Comparison of ENCODE assay signal across 9 cellular contexts in genomic region chr2:121283670-121284245, GRCh38. TPM values are rescaled to one million over a fixed set of nuclear protein-coding genes. Genes with fewer than 3 reads are reported as not detected.
A peak's percentile ranks its signal among the peaks of the same experiment; 100 is the strongest.
DNase-seq lines count a peak whose midpoint lies in the region; ATAC-seq, FAIRE-seq and TF ChIP-seq lines count a peak whose summit lies in the region.
"Had no signal": no experiment of that assay in that cellular context is flagged by ENCODE, and none has a peak within 500 bp of the region (broad histone marks: within the 10 kb centered on the region; RNA-seq: fewer than 3 reads in every experiment).

No MANE protein-coding gene starts in this region.

- CTCF ChIA-PET in K562 (lab: Yijun Ruan, JAX; ENCODE audit: low intra/inter-chr PET ratio): no interaction called here

- H3K4me3 ChIP-seq in K562 (peak overlapping the region; percentile 41; the same call in 1 of the 2 replicates), mucosa of descending colon (peak overlapping the region; percentile 72)

- ATAC-seq in K562 (0 out of 3 replicates have a peak, but pooled peaks have one; percentile 19), mucosa of descending colon (no peak)

- POLR2A ChIA-PET in K562 (lab: Yijun Ruan, JAX): no interaction called here

- no peak for TF ChIP-seq CTCF in H9 (conservative IDR thresholded peaks at IDR 0.05)
- no peak for TF ChIP-seq CTCF in K562 (IDR thresholded peaks at IDR 0.05 in 2 of 3, conservative IDR thresholded peaks at IDR 0.05 in 1 of 3; ENCODE audit: insufficient read depth in 2 of 3, low read depth in 1 of 3, low read length in 3 of 3)
- no peak for TF ChIP-seq CTCF in mucosa of descending colon (IDR thresholded peaks at IDR 0.05)

- H3K27me3 Mint-ChIP-seq in H9 (ENCODE audit: low read depth): peaks cover 53% of the 10 kb centered on the region

- H3K56ac ChIP-seq in H9 (ENCODE audit: insufficient read length, low read depth, low read length): no peak overlapping the region

- H2BK120ac ChIP-seq in H9 (ENCODE audit: low read depth, low read length, poor library complexity, severe bottlenecking): no peak overlapping the region

- H3K9me1 ChIP-seq in K562 (ENCODE audit: control insufficient read depth, insufficient read depth, low read length): no peaks in the 10 kb centered on the region

- H3K27ac Mint-ChIP-seq in H9: no peak overlapping the region

- H3K79me1 ChIP-seq in H9 (ENCODE audit: insufficient read depth, low read depth, low read length, poor library complexity, severe bottlenecking): no peaks in the 10 kb centered on the region

- no peak overlapping the region for H3K14ac ChIP-seq in H9 (ENCODE audit: insufficient read depth, low read length)

- H3K23me2 ChIP-seq in H9 (ENCODE audit: insufficient read length, low read depth, low read length, poor library complexity, severe bottlenecking): peaks cover 3% of the 10 kb centered on the region

- H2AK5ac ChIP-seq in H9 (ENCODE audit: insufficient read length, low read length): no peak overlapping the region

- H3K9ac ChIP-seq in H9 (ENCODE audit: extremely low read depth, insufficient read length, low read length): no peak overlapping the region
- no peak overlapping the region for H3K9ac ChIP-seq in K562 (ENCODE audit: insufficient read depth in 1 of 2, low read depth in 2 of 2, low read length in 2 of 2)

- no peak overlapping the region for H2BK15ac ChIP-seq in H9 (ENCODE audit: low read depth, low read length)

- TF ChIP-seq EP300 in K562 (IDR thresholded peaks at IDR 0.05; ENCODE audit: low read length): no peak

- H3K4me1 Mint-ChIP-seq in H9: peaks cover 7 to 10% of the 10 kb centered on the region in 2 experiments

- in situ Hi-C loops in K562 (cut with MboI): no loop called here

- H3K23ac ChIP-seq in H9 (ENCODE audit: insufficient read length, low read depth, low read length): no peak overlapping the region

- H3K36me3 ChIP-seq in K562 (ENCODE audit: control insufficient read depth, insufficient read depth, low read length) (no peaks in the 10 kb centered on the region), mucosa of descending colon (ENCODE audit: low read depth) (no peaks in the 10 kb centered on the region)

- H3K4me3 Mint-ChIP-seq in H9: peak overlapping the region; percentile 65 to 86

- H3K4me2 ChIP-seq in H9 (ENCODE audit: insufficient read depth, insufficient read length, low read length): peak overlapping the region; percentile 29
- H3K4me2 ChIP-seq in K562 (ENCODE audit: insufficient read depth, low read length): no peak overlapping the region

- no peak overlapping the region for H3K27ac ChIP-seq in H9 (ENCODE audit: insufficient read length, low read depth, low read length)
- no peak overlapping the region for H3K27ac ChIP-seq in K562 (ENCODE audit: extremely low read depth, low read depth, low read length)

- H4K5ac ChIP-seq in H9 (ENCODE audit: insufficient read length, low read depth, low read length): no peak overlapping the region

- H4K20me1 ChIP-seq in H9 (ENCODE audit: control insufficient read depth, insufficient read depth, insufficient read length) (no peaks in the 10 kb centered on the region), K562 (replicated peaks; ENCODE audit: control insufficient read depth, insufficient read depth, low read length) (0 out of 2 replicates have a peak, but pooled peaks cover 3% of the 10 kb centered on the region)

- no peak overlapping the region for H4K91ac ChIP-seq in H9 (ENCODE audit: insufficient read length, low read depth, low read length)

- no peak overlapping the region for H3K4ac ChIP-seq in H9 (ENCODE audit: low read depth, low read length)

- H2AFZ ChIP-seq in H9 (ENCODE audit: low read length): no peak overlapping the region
- no peak overlapping the region for H2AFZ ChIP-seq in K562 (ENCODE audit: low read depth, low read length)

- no peak overlapping the region for H2BK5ac ChIP-seq in H9 (ENCODE audit: insufficient read length, low read length)

- BruUV-seq in K562 (replicated peaks; lab: Mats Ljungman, UMichigan): no TSS peak

- intact Hi-C loops in K562 (cut with micrococcal nuclease) (no loop called here), mucosa of descending colon (cut with DNase I, micrococcal nuclease) (no loop called here)

- whole genome bisulfite sequencing in H9 (ENCODE audit: extremely low coverage, insufficient read length, low lambda C conversion rate): no CpG with 5 or more reads among the region's 6 CpGs
- WGBS in K562 (ENCODE audit: insufficient coverage, low coverage, missing lambda C conversion rate): 12% methylated on average over 6 of the region's 6 CpGs

- H3K4me1 ChIP-seq in H9 (ENCODE audit: insufficient read depth, low read length) (no peaks in the 10 kb centered on the region), K562 (replicated peaks in 1 of 2; ENCODE audit: control insufficient read depth in 2 of 2, insufficient read depth in 2 of 2, low read length in 2 of 2) (peaks cover 0 to 18% of the 10 kb centered on the region in 2 experiments; a peak in 3 of 5 replicates), mucosa of descending colon (ENCODE audit: low read depth) (no peaks in the 10 kb centered on the region)

- no peak overlapping the region for H2BK20ac ChIP-seq in H9 (ENCODE audit: low read depth, low read length, poor library complexity, severe bottlenecking)

- no peak for TF ChIP-seq RAD21 in K562 (CRISPR knock-in tag; conservative IDR thresholded peaks at IDR 0.05 in 1 of 2, IDR thresholded peaks at IDR 0.05 in 1 of 2)

- H3K79me2 ChIP-seq in H9 (ENCODE audit: insufficient read depth, low read length) (no peaks in the 10 kb centered on the region), K562 (ENCODE audit: control insufficient read depth, insufficient read depth, low read length) (no peaks in the 10 kb centered on the region)

- DNase-seq in AG08396 (ENCODE audit: low spot score) (peak; percentile 28), H9 (no peak), K562 (ENCODE audit: extremely low read depth in 1 of 4, low spot score in 3 of 4) (no peak), mucosa of descending colon (no peak), globus pallidus (ENCODE audit: low spot score) (no peak), NCI-H2171 treated with DMSO at 0.1 percent for 48 hours (lab: John Stamatoyannopoulos, UW) (no peak), hypothalamus (lab: John Stamatoyannopoulos, UW) (no peak), SW 1271 (lab: John Stamatoyannopoulos, UW) (no peak)

- H3T11ph ChIP-seq in H9 (ENCODE audit: low read length): no peak overlapping the region

- H3K27me3 ChIP-seq in H9 (ENCODE audit: insufficient read depth, low read length): peaks cover 10% of the 10 kb centered on the region; the same call in 1 of the 2 replicates
- peaks cover 11 to 52% of the 10 kb centered on the region in 2 experiments; a peak in 3 of 5 replicates for H3K27me3 ChIP-seq in K562 (ENCODE audit: control insufficient read depth in 2 of 2, insufficient read depth in 2 of 2, low read length in 2 of 2)
- H3K27me3 ChIP-seq: body of pancreas had no signal

- H3K9me3 ChIP-seq in H9 (ENCODE audit: control insufficient read depth, low read depth, low read length) (no peaks in the 10 kb centered on the region), K562 (replicated peaks; ENCODE audit: control insufficient read depth, insufficient read depth, low read depth, low read length) (no peaks in the 10 kb centered on the region), mucosa of descending colon (no peaks in the 10 kb centered on the region)
- H3K9me3 ChIP-seq: body of pancreas had no signal

- no peak overlapping the region for H3K18ac ChIP-seq in H9 (ENCODE audit: insufficient read length, low read depth, low read length)

- FAIRE-seq in K562 (lab: Jason Lieb, UNC): peak; percentile 29

- no peaks in the 10 kb centered on the region for H3K36me3 Mint-ChIP-seq in H9 (ENCODE audit: insufficient read depth in 1 of 3, low read depth in 3 of 3)

- no peak for TF ChIP-seq POLR2A in K562 (conservative IDR thresholded peaks at IDR 0.05)

- no peak overlapping the region for H4K8ac ChIP-seq in H9 (replicated peaks; ENCODE audit: insufficient read length, low read depth, low read length)

- H3K9me3 Mint-ChIP-seq in H9: peaks cover 0 to 3% of the 10 kb centered on the region in 2 experiments; a peak in 1 of 5 replicates

- H2BK12ac ChIP-seq in H9 (ENCODE audit: insufficient read length, low read depth, low read length): no peak overlapping the region

TF ChIP-seq in K562, 482 proteins besides CTCF, POLR2A, EP300 and RAD21:
- peak; percentile 30; the same call in 1 of the 2 replicates for TF ChIP-seq JUND (IDR thresholded peaks at IDR 0.05; ENCODE audit: borderline replicate concordance, low read depth, low read length)
- TF ChIP-seq JUND (tag; IDR thresholded peaks at IDR 0.05; ENCODE audit: borderline replicate concordance, low read depth, low read length): peak; percentile 19; the same call in 1 of the 3 replicates
- TF ChIP-seq GABPB2 (CRISPR knock-in tag; conservative IDR thresholded peaks at IDR 0.05): no peak
- TF ChIP-seq CREM (IDR thresholded peaks at IDR 0.05; ENCODE audit: low read depth): 0 out of 2 replicates have a peak, but pooled peaks have one; percentile 20

RNA-seq across cellular contexts. Expression of gene TFCP2L1, which starts 1.2 kb away (rescaled TPM):
- total RNA-seq in H9 (2021) (1.8 and 1.9 TPM in 2 replicates), K562 (2014; rRNA removed) (0.45 and 0.49 TPM in 2 replicates), K562 (2014; rRNA removed; fragmentation: Illumina TruSeq; extraction: Trizol) (0.44 and 0.45 TPM in 2 replicates), K562 (2015; rRNA removed; fragmentation: Illumina TruSeq; extraction: Trizol) (0.34 and 0.36 TPM in 2 replicates), K562 (2021) (1.00 and 1.1 TPM in 2 replicates), mucosa of descending colon (100 to 1,000 TPM in 2 of 3 donors, 10 to 100 TPM in 1; 46.9 to 111 (median 107) TPM)
- 0.83 and 0.92 TPM in 2 replicates for total RNA-seq in K562 (2011; cell fraction: chromatin; rRNA removed; ENCODE audit: low replicate concordance)
- 0.33 and 0.53 TPM in 2 replicates for total RNA-seq in K562 (2011; cell fraction: nucleolus; rRNA removed)
- total RNA-seq in K562 (2011; cell fraction: nucleoplasm; rRNA removed): 0.73 and 1.1 TPM in 2 replicates
- polyA plus RNA-seq in K562 (2011; rRNA removed) (0.26 and 0.54 TPM in 2 replicates), K562 (2014; fragmentation: Illumina TruSeq; extraction: Trizol) (0.51 and 0.58 TPM in 2 replicates), K562 (2014; fragmentation: Nextera tagmentation; extraction: Ambion mirVana) (under 1 TPM; 0.08 to 0.15 TPM), K562 (2014; rRNA removed) (0.42 and 0.74 TPM in 2 replicates)
- 0.56 and 1.3 TPM in 2 replicates for polyA plus RNA-seq in K562 (2011; cell fraction: cytosol; rRNA removed)
- 0.87 and 1.6 TPM in 2 replicates for polyA plus RNA-seq in K562 (2011; cell fraction: nucleus; rRNA removed)
- 0.27 and 1.2 TPM in 2 replicates for polyA plus RNA-seq in K562 (2012)
- polyA minus RNA-seq in K562 (2011; rRNA and poly(A)+ RNA removed): 0.51 and 0.74 TPM in 2 replicates
- 0.48 and 0.73 TPM in 2 replicates for polyA minus RNA-seq in K562 (2011; cell fraction: cytosol; rRNA and poly(A)+ RNA removed)
- 0.22 and 0.27 TPM in 2 replicates for polyA minus RNA-seq in K562 (2011; cell fraction: nucleus; rRNA and poly(A)+ RNA removed)

Comparison
In these comparisons a context has a peak if more than half of its experiments do, and no peak if none do; other contexts are left out.
1. RNA of gene TFCP2L1, which starts 1.2 kb away (total RNA-seq): 46.9 to 111 TPM in mucosa of descending colon; 1.8 to 1.9 TPM in H9 and 0.33 to 1.1 TPM in K562; every median in the first group is over 10 times any median in the second.